8 cellular contexts compared by ENCODE assay signal in the genomic region with DNA sequence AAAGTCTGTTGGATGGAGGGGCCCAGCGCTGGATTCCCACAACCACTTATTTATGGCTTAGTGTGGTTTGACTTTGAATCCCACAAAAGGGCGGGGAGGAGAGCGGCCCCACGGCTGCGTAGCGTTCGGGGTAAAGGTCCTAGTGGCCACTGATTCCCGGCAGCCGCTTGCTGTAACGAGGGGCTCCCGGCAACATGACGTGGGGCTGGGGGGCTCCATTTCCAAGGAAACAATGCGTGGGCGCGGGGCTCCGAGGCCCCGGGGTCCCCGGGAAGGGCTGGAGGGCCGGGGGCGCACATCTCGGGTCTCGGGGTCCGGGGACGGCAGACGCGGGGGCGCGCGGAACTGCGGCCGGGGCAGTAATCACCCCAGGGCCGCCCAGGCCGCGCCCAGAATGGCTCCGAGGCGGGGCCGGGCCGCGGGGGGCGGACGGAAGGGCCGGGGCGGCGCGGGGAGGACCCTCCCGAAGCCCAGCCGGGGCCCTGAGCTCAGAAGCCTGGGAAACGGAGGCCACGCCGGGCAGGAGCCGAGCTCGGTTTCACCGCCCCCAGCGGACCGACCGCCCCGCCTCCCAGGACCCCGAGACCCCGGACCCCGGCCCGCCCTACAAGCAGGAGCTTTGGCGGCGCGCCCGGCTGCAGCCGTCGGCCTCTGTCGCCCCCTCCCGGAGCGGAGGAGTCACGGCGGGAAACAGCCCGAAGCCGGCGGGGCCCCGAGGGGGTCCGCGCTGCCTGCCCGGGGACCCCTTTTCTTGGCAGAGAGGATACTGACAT. TPM values are rescaled to one million over a fixed set of nuclear protein-coding genes. Genes with fewer than 3 reads are reported as not detected.
DNase-seq lines count a peak whose midpoint lies in the region; ATAC-seq and TF ChIP-seq lines count a peak whose summit lies in the region.

No MANE protein-coding gene starts in this region.

- intact Hi-C loops in lower leg skin (cut with DNase I; ENCODE audit: low total_unique reads) = no loop called here

- TF ChIP-seq POLR2A in lower leg skin (IDR thresholded peaks at IDR 0.05) = no peak

- ATAC-seq in GM18502 (IDR thresholded peaks at IDR 0.05; ENCODE audit: poor library complexity, unreplicated experiment) (peak; percentile 80), HG02938 (IDR thresholded peaks at IDR 0.05; ENCODE audit: unreplicated experiment) (peak; percentile 69)

- DNase-seq in A172 (ENCODE audit: low spot score) = peak; percentile 67
- DNase-seq in NCI-H2227 treated with DMSO at 0.1 percent for 48 hours (lab: John Stamatoyannopoulos, UW) = peak; percentile 83
- DNase-seq in activated CD4-positive, alpha-beta T cell treated with anti-CD3 and anti-CD28 coated beads, Interleukin-2, amount 50 U/mL, for 24 hours (ENCODE audit: low read depth in 1 of 2, low spot score in 1 of 2) = peak; percentile 68 to 70
- DNase-seq in dermis microvascular lymphatic vessel endothelial cell (ENCODE audit: low read depth in 2 of 2) = peak; percentile 39 to 71
- DNase-seq in lower leg skin (ENCODE audit: low spot score in 2 of 2) = peak; percentile 66 to 97
- DNase-seq in stimulated activated CD4-positive, alpha-beta T cell treated with anti-CD3 and anti-CD28 coated beads, Interleukin-4, amount 100 ng/mL, for 4 hours = peak; percentile 67 to 81

- peak in 1 of 3 donors; percentile 67 for TF ChIP-seq CTCF in lower leg skin (IDR thresholded peaks at IDR 0.05)

- peak overlapping the region; percentile 39 for H3K4me3 ChIP-seq in lower leg skin (ENCODE audit: low read depth, poor library complexity, severe bottlenecking)

- whole genome bisulfite sequencing in lower leg skin, 2 donors = 2% methylated on average over 34 to 44 of the region's 79 CpGs

RNA-seq across cellular contexts. Expression of gene MLPH, which starts 11.9 kb away (rescaled TPM):
- total RNA-seq in A172 (2014; rRNA removed; shearing (Covaris generic)) = 12.9 and 17.7 TPM in 2 replicates
- total RNA-seq in dermis microvascular lymphatic vessel endothelial cell (0.25 TPM in 1 of 2 replicates, not detected in the other), lower leg skin (10 to 100 TPM; 13.3 to 37.9 (median 19.9) TPM)

Comparison
In these comparisons a context has a peak if more than half of its experiments do, and no peak if none do; other contexts are left out.
1. Peak in every context shown above with its lines: DNase-seq, ATAC-seq and H3K4me3 ChIP-seq.
2. RNA of gene MLPH, which starts 11.9 kb away (total RNA-seq): 13.3 to 37.9 TPM in lower leg skin and 12.9 to 17.7 TPM in A172; 0.25 TPM in dermis microvascular lymphatic vessel endothelial cell; every median in the first group is over 10 times any median in the second.